28 cellular contexts compared by ENCODE assay signal in the genomic region with DNA sequence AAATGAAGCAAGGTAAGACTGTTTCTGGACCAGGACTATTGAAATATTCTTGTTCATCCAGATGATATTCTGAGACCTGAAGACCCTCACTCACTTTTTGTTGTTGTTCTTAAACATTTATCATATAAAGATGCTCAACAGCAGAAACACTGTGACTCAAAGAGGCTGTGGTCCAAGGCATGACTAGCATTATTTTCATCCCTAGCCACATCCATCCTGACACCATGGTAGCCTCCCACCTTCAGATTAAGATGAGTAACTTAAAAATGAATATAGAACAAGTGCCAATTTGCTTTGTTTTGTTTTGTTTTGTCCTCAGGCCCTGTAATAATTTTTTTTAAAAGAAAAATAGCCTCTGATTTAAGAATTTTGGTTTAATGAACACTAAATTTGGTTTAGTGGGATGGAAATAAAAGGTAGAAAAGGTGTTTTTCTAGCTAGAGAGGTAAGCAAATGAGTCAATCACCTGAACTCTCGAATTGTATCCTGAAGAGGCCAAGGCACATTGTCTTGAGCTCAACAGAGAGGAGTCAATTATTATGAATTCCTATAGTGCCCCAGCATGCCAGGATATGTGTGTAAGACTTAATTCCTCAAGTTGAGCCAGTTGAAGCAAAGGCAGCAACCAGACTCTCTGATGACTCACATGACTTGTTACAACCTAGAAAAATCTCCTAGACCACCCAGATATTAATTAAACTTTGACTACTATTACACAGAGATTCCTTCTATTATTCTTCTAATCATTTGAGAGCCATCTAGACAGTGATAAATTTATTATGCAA.
A peak's percentile ranks its signal among the peaks of the same experiment; 100 is the strongest.
DNase-seq lines count a peak whose midpoint lies in the region; ATAC-seq and TF ChIP-seq lines count a peak whose summit lies in the region.
"Had no signal": no experiment of that assay in that cellular context is flagged by ENCODE, and none has a peak within 500 bp of the region (broad histone marks: within the 10 kb centered on the region; RNA-seq: fewer than 3 reads in every experiment).

No MANE protein-coding gene starts in this region.

- TF ChIP-seq POLR2A in heart left ventricle (IDR thresholded peaks at IDR 0.05): no peak

- no peaks in the 10 kb centered on the region for H3K27me3 Mint-ChIP-seq in HFFc6 (ENCODE audit: insufficient read depth)

- no peaks in the 10 kb centered on the region for H3K36me3 Mint-ChIP-seq in HFFc6 (ENCODE audit: low read depth)

- no peak overlapping the region for H3K4me3 Mint-ChIP-seq in HFFc6

- DNase-seq in AG08395 (ENCODE audit: low spot score) (peak; percentile 20), HFFc6 (peak; percentile 22), astrocyte of the hippocampus (ENCODE audit: low read depth, low spot score) (peak; percentile 53), iris pigment epithelial cell (ENCODE audit: low read depth) (peak; percentile 21), heart left ventricle (no peak), DMS53 treated with DMSO at 0.1 percent for 48 hours (lab: John Stamatoyannopoulos, UW; ENCODE audit: unreplicated experiment) (no peak), osteoblast (ENCODE audit: insufficient read length, low spot score, missing footprints) (no peak)
- no peak for DNase-seq in activated CD4-positive, alpha-beta T cell treated with anti-CD3 and anti-CD28 coated beads, Interleukin-2, amount 50 U/mL, for 1 hour
- DNase-seq: activated CD4-positive, alpha-beta T cell treated with anti-CD3 and anti-CD28 coated beads, Interleukin-2, amount 50 U/mL, for 4 hours; activated T-cell treated with anti-CD3 and anti-CD28 coated beads, Interleukin-2, amount 50 U/mL, for 48 hours; body of pancreas; dermis blood vessel endothelial cell; DMS53; GF-D8; left ventricle myocardium superior; NCI-H1092 treated with DMSO at 0.1 percent for 48 hours; NCI-H187 treated with DMSO at 0.1 percent for 48 hours; NCI-H2171 treated with DMSO at 0.1 percent for 48 hours; NCI-H524 treated with DMSO at 0.1 percent for 48 hours; NK-92 treated with Interleukin-12 subunit alpha and Interleukin-12 subunit beta, amount 100 ng/mL, for 24 hours; posterior cingulate gyrus; right lobe of liver; SK-N-SH; stimulated activated CD4-positive, alpha-beta T cell treated with anti-CD3 and anti-CD28 coated beads, Interleukin-12 subunit alpha, Interleukin-12 subunit beta, amount 100 ng/mL, for 4 hours; stimulated activated CD4-positive, alpha-beta T cell treated with anti-CD3 and anti-CD28 coated beads, Interleukin-2, amount 100 ng/mL, for 48 hours; stomach had no signal

- 20 to 39% (median 28%) methylated on average over 1 of the region's 1 CpG for WGBS in heart left ventricle, 4 donors

- H3K4me3 ChIP-seq in heart left ventricle: no peak overlapping the region
- no peak overlapping the region for H3K4me3 ChIP-seq in osteoblast (ENCODE audit: insufficient read depth, low read length)
- H3K4me3 ChIP-seq: BLaER1, body of pancreas, right lobe of liver, stomach had no signal

- peaks cover 0 to 3% (median 0%) of the 10 kb centered on the region in 12 donors for H3K9me3 ChIP-seq in heart left ventricle
- peaks cover 2% of the 10 kb centered on the region for H3K9me3 ChIP-seq in osteoblast (ENCODE audit: low read depth, low read length)
- H3K9me3 ChIP-seq: BLaER1, body of pancreas, right lobe of liver, SK-N-SH, stomach had no signal

- H3K27me3 ChIP-seq in heart left ventricle (no peaks in the 10 kb centered on the region), osteoblast (ENCODE audit: insufficient read depth, low read length) (no peaks in the 10 kb centered on the region)
- H3K27me3 ChIP-seq: BLaER1, body of pancreas, right lobe of liver, stomach had no signal

- no peaks in the 10 kb centered on the region; the same call in 1 of the 2 replicates for H3K9me3 Mint-ChIP-seq in HFFc6

- H3K4me1 Mint-ChIP-seq in HFFc6 (ENCODE audit: low read depth): peaks cover 39% of the 10 kb centered on the region; the same call in 1 of the 2 replicates

- ATAC-seq in heart left ventricle: no peak
- ATAC-seq: body of pancreas, left ventricle myocardium superior, right lobe of liver, Right ventricle myocardium inferior had no signal

- no peak overlapping the region for H3K27ac Mint-ChIP-seq in HFFc6

- H3K4me2 ChIP-seq in osteoblast (ENCODE audit: insufficient read depth, low read length): no peak overlapping the region
- H3K4me2 ChIP-seq: BLaER1, SK-N-SH had no signal

- no peaks in the 10 kb centered on the region for H3K79me2 ChIP-seq in osteoblast (ENCODE audit: insufficient read depth, low read length)

- H3K27ac ChIP-seq in heart left ventricle (no peak overlapping the region), osteoblast (ENCODE audit: low read depth, low read length) (no peak overlapping the region)
- H3K27ac ChIP-seq: BLaER1, body of pancreas, right lobe of liver, stomach had no signal

- H3K36me3 ChIP-seq in heart left ventricle (no peaks in the 10 kb centered on the region), osteoblast (ENCODE audit: insufficient read depth, low read length) (no peaks in the 10 kb centered on the region)
- H3K36me3 ChIP-seq: BLaER1, right lobe of liver, stomach had no signal

- H4K20me1 ChIP-seq in osteoblast (ENCODE audit: insufficient read depth, low read length): no peaks in the 10 kb centered on the region
- H4K20me1 ChIP-seq: BLaER1 had no signal

- H3K4me1 ChIP-seq in heart left ventricle (no peaks in the 10 kb centered on the region), osteoblast (ENCODE audit: insufficient read depth, low read length) (no peaks in the 10 kb centered on the region)
- H3K4me1 ChIP-seq: BLaER1, body of pancreas, right lobe of liver, stomach had no signal

- H2AFZ ChIP-seq in osteoblast (ENCODE audit: low read length): no peak overlapping the region

- TF ChIP-seq CTCF in HFFc6 (IDR thresholded peaks at IDR 0.05) (no peak), heart left ventricle (IDR thresholded peaks at IDR 0.05) (no peak), osteoblast (IDR thresholded peaks at IDR 0.05; ENCODE audit: extremely low read depth, low read depth, low read length) (no peak)

- intact Hi-C loops in heart left ventricle (cut with DNase I): loop anchor here in 1 of 10 donors (10.0 kb wide), 2 partner anchors 46 to 64 kb away; no protein-coding TSS in a partner anchor

Comparison
In these comparisons a context has a peak if more than half of its experiments do, and no peak if none do; other contexts are left out.
1. DNase-seq: peak in AG08395 (single experiment), HFFc6 (single experiment), astrocyte of the hippocampus (single experiment) and iris pigment epithelial cell (single experiment); none in activated CD4-positive, alpha-beta T cell treated with anti-CD3 and anti-CD28 coated beads, Interleukin-2, amount 50 U/mL, for 1 hour (single experiment), heart left ventricle (0 of 5), DMS53 treated with DMSO at 0.1 percent for 48 hours (single experiment) and osteoblast (single experiment).